Comparison of ENCODE assay signal across 8 cellular contexts in genomic region chr1:156160000-156160743, GRCh38. TPM values are rescaled to one million over a fixed set of nuclear protein-coding genes. Genes with fewer than 3 reads are reported as not detected.
DNase-seq lines count a peak whose midpoint lies in the region; ATAC-seq and TF ChIP-seq lines count a peak whose summit lies in the region.

No MANE protein-coding gene starts in this region.

- H2BK15ac ChIP-seq in H9 (ENCODE audit: low read depth, low read length): no peak overlapping the region

- H3K79me1 ChIP-seq in H9 (ENCODE audit: insufficient read depth, low read depth, low read length, poor library complexity, severe bottlenecking): no peaks in the 10 kb centered on the region

- peak; percentile 36 to 58 for ATAC-seq in left cardiac atrium
- peak; percentile 4 for ATAC-seq in sciatic nerve

- H3K9me3 ChIP-seq in H9 (ENCODE audit: control insufficient read depth, low read depth, low read length): no peaks in the 10 kb centered on the region

- H3T11ph ChIP-seq in H9 (ENCODE audit: low read length): no peak overlapping the region

- peaks cover 5% of the 10 kb centered on the region for H3K23me2 ChIP-seq in H9 (ENCODE audit: insufficient read length, low read depth, low read length, poor library complexity, severe bottlenecking)

- no peaks in the 10 kb centered on the region; the same call in 1 of the 2 replicates for H3K4me1 ChIP-seq in H9 (ENCODE audit: insufficient read depth, low read length)

- H3K23ac ChIP-seq in H9 (ENCODE audit: insufficient read length, low read depth, low read length): no peak overlapping the region

- H2AFZ ChIP-seq in H9 (ENCODE audit: low read length): no peak overlapping the region

- peak overlapping the region; percentile 58 for H3K4me2 ChIP-seq in H9 (ENCODE audit: insufficient read depth, insufficient read length, low read length)

- no peak overlapping the region for H2BK120ac ChIP-seq in H9 (ENCODE audit: low read depth, low read length, poor library complexity, severe bottlenecking)

- intact Hi-C loops in left cardiac atrium (cut with DNase I) (loop anchor here in 1 of 2 donors (5.0 kb wide), 1 partner anchor 52 kb away; the partner anchor contains the start of gene PMF1), sciatic nerve (cut with DNase I) (no loop called here)

- DNase-seq in H9 (no peak), left cardiac atrium (peak; percentile 71), sciatic nerve (ENCODE audit: low spot score) (no peak), mesenteric fat pad (ENCODE audit: low spot score) (no peak), cortex of kidney (lab: John Stamatoyannopoulos, UW) (no peak), AML-193 (lab: John Stamatoyannopoulos, UW) (no peak), LoVo (ENCODE audit: low spot score) (no peak)

- no peak overlapping the region for H4K5ac ChIP-seq in H9 (ENCODE audit: insufficient read length, low read depth, low read length)

- no peak overlapping the region for H4K8ac ChIP-seq in H9 (replicated peaks; ENCODE audit: insufficient read length, low read depth, low read length)

- H3K4ac ChIP-seq in H9 (ENCODE audit: low read depth, low read length): no peak overlapping the region

- no peaks in the 10 kb centered on the region for H3K27me3 Mint-ChIP-seq in H9 (ENCODE audit: low read depth)
- no peaks in the 10 kb centered on the region for H3K27me3 Mint-ChIP-seq in activated naive CD8-positive, alpha-beta T cell

- no peak overlapping the region for H3K56ac ChIP-seq in H9 (ENCODE audit: insufficient read length, low read depth, low read length)

- peak overlapping the region; percentile 54 to 72 for H3K4me3 Mint-ChIP-seq in H9
- peak overlapping the region; percentile 72 for H3K4me3 Mint-ChIP-seq in activated naive CD8-positive, alpha-beta T cell

- no peak overlapping the region for H2BK20ac ChIP-seq in H9 (ENCODE audit: low read depth, low read length, poor library complexity, severe bottlenecking)

- H3K27me3 ChIP-seq in H9 (ENCODE audit: insufficient read depth, low read length): no peaks in the 10 kb centered on the region

- H2BK5ac ChIP-seq in H9 (ENCODE audit: insufficient read length, low read length): no peak overlapping the region

- no peak overlapping the region for H3K18ac ChIP-seq in H9 (ENCODE audit: insufficient read length, low read depth, low read length)

- no peak overlapping the region for H3K27ac ChIP-seq in H9 (ENCODE audit: insufficient read length, low read depth, low read length)

- no peak overlapping the region for H2BK12ac ChIP-seq in H9 (ENCODE audit: insufficient read length, low read depth, low read length)

- no peaks in the 10 kb centered on the region for H3K79me2 ChIP-seq in H9 (ENCODE audit: insufficient read depth, low read length)

- TF ChIP-seq CTCF in H9 (conservative IDR thresholded peaks at IDR 0.05): no peak

- H3K9ac ChIP-seq in H9 (ENCODE audit: extremely low read depth, insufficient read length, low read length): no peak overlapping the region

- H3K9me3 Mint-ChIP-seq in H9: no peaks in the 10 kb centered on the region
- no peaks in the 10 kb centered on the region for H3K9me3 Mint-ChIP-seq in activated naive CD8-positive, alpha-beta T cell (ENCODE audit: low read depth)

- peak overlapping the region in 1 of 3 experiments; percentile 34; a peak in 2 of 7 replicates for H3K27ac Mint-ChIP-seq in H9
- H3K27ac Mint-ChIP-seq in activated naive CD8-positive, alpha-beta T cell: peak overlapping the region; percentile 58

- no peaks in the 10 kb centered on the region for H4K20me1 ChIP-seq in H9 (ENCODE audit: control insufficient read depth, insufficient read depth, insufficient read length)

- peaks cover 0 to 25% (median 6%) of the 10 kb centered on the region in 3 experiments; a peak in 6 of 7 replicates for H3K36me3 Mint-ChIP-seq in H9 (ENCODE audit: insufficient read depth in 1 of 3, low read depth in 3 of 3)
- H3K36me3 Mint-ChIP-seq in activated naive CD8-positive, alpha-beta T cell: no peaks in the 10 kb centered on the region

- no peak overlapping the region for H3K14ac ChIP-seq in H9 (ENCODE audit: insufficient read depth, low read length)

- no CpG with 5 or more reads among the region's 13 CpGs for WGBS in H9 (ENCODE audit: extremely low coverage, insufficient read length, low lambda C conversion rate)

- no peak overlapping the region for H4K91ac ChIP-seq in H9 (ENCODE audit: insufficient read length, low read depth, low read length)

- peaks cover 26 to 27% of the 10 kb centered on the region in 2 experiments for H3K4me1 Mint-ChIP-seq in H9
- H3K4me1 Mint-ChIP-seq in activated naive CD8-positive, alpha-beta T cell (ENCODE audit: low read depth): peaks cover 52% of the 10 kb centered on the region

- H2AK5ac ChIP-seq in H9 (ENCODE audit: insufficient read length, low read length): no peak overlapping the region

RNA-seq across cellular contexts. Expression of gene SEMA4A, which starts 6.8 kb away (rescaled TPM):
- total RNA-seq in H9 (2021): 11.1 and 11.8 TPM in 2 replicates
- total RNA-seq in left cardiac atrium: 1 to 10 TPM; 2.7 to 3.8 TPM
- total RNA-seq in sciatic nerve: 8.4 TPM
- 31.9 TPM for total RNA-seq in mesenteric fat pad

RNA-seq across cellular contexts. Expression of gene SLC25A44, which starts 33.7 kb away (rescaled TPM):
- total RNA-seq in H9 (2021): 40.2 and 47.4 TPM in 2 replicates
- total RNA-seq in left cardiac atrium: 10 to 100 TPM; 16.0 to 23.1 TPM
- 16.3 TPM for total RNA-seq in sciatic nerve
- total RNA-seq in mesenteric fat pad: 34.3 TPM

RNA-seq across cellular contexts. Expression of gene LMNA, which starts 45.7 kb away (rescaled TPM):
- total RNA-seq in H9 (2021) (51.0 and 52.7 TPM in 2 replicates), left cardiac atrium (100 to 1,000 TPM; 264 to 384 TPM), sciatic nerve (322 TPM), mesenteric fat pad (901 TPM)

RNA-seq across cellular contexts. Expression of gene PMF1, which starts 52.6 kb away (rescaled TPM):
- total RNA-seq in H9 (2021) (136 and 143 TPM in 2 replicates), left cardiac atrium (10 to 100 TPM; 47.4 to 62.8 TPM), sciatic nerve (37.4 TPM), mesenteric fat pad (46.4 TPM)
